ENCODE assay signal across 2 cellular contexts in the genomic region with DNA sequence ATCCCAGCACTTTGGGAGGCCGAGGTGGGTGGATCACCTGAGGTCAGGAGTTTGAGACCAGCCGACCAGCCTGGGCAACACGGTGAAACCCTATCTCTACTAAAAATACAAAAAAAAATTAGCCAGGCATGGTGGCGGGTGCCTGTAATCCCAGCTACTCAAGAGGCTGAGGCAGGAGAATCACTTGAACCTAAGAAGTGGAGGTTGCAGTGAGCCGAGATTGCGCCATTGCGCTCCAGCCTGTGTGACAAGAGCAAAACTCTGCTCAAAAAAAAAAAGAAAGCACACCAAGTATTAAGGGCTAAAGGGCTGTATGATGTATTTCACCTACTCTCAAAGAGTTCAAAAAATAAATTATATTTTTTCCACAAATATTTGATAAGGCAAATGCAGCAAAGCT.
TF ChIP-seq lines count a peak whose summit lies in the region.
"Not testable (repeated sequence)": the region's sequence is repeated elsewhere in the genome, so short reads cannot be mapped to it uniquely, and the experiment has no call there.

No MANE protein-coding gene starts in this region.

TF ChIP-seq in K562, 482 proteins besides CTCF, POLR2A, EP300 and RAD21:
- TF ChIP-seq TRIM24 (IDR thresholded peaks at IDR 0.05) (0 out of 4 replicates have a peak, but pooled peaks of 1 of the 2 experiments have one; percentile 11), CEBPB (tag; IDR thresholded peaks at IDR 0.05) (peak; percentile 89), CEBPG (CRISPR knock-in tag; IDR thresholded peaks at IDR 0.05) (peak; percentile 46), CC2D1A (IDR thresholded peaks at IDR 0.05) (peak; percentile 62)
- TF ChIP-seq CEBPG (tag; conservative IDR thresholded peaks at IDR 0.05 in 1 of 2, IDR thresholded peaks at IDR 0.05 in 1 of 2) = not testable (repeated sequence)
- TF ChIP-seq, protein P1, sequence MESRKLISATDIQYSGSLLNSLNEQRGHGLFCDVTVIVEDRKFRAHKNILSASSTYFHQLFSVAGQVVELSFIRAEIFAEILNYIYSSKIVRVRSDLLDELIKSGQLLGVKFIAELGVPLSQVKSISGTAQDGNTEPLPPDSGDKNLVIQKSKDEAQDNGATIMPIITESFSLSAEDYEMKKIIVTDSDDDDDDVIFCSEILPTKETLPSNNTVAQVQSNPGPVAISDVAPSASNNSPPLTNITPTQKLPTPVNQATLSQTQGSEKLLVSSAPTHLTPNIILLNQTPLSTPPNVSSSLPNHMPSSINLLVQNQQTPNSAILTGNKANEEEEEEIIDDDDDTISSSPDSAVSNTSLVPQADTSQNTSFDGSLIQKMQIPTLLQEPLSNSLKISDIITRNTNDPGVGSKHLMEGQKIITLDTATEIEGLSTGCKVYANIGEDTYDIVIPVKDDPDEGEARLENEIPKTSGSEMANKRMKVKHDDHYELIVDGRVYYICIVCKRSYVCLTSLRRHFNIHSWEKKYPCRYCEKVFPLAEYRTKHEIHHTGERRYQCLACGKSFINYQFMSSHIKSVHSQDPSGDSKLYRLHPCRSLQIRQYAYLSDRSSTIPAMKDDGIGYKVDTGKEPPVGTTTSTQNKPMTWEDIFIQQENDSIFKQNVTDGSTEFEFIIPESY (CRISPR knock-in tag; IDR thresholded peaks at IDR 0.05) = peak; percentile 95

TF ChIP-seq in H1, 55 proteins besides CTCF, POLR2A, EP300 and RAD21:
- TF ChIP-seq CEBPB (IDR thresholded peaks at IDR 0.05; ENCODE audit: low read depth, low read length) = peak; percentile 21; the same call in 1 of the 2 replicates
